Comparison of ENCODE assay signal across 4 cellular contexts in genomic region chr4:75457365-75457764, GRCh38.
TF ChIP-seq lines count a peak whose summit lies in the region.

No MANE protein-coding gene starts in this region.

TF ChIP-seq in HepG2, 621 proteins besides CTCF, POLR2A, EP300 and RAD21:
- no peak for TF ChIP-seq NPAS2 (CRISPR knock-in tag; IDR thresholded peaks at IDR 0.05; ENCODE audit: borderline replicate concordance)
- TF ChIP-seq MAFK (conservative IDR thresholded peaks at IDR 0.05 in 1 of 2, IDR thresholded peaks at IDR 0.05 in 1 of 2; ENCODE audit: low read length in 2 of 2): peak; percentile 80 to 88
- TF ChIP-seq MAFF (IDR thresholded peaks at IDR 0.05; ENCODE audit: low read depth, low read length): peak; percentile 73

TF ChIP-seq in A549, 52 proteins besides CTCF, POLR2A, EP300 and RAD21:
- TF ChIP-seq FOXS1 (CRISPR knock-in tag; IDR thresholded peaks at IDR 0.05) (no peak), ESRRA (IDR thresholded peaks at IDR 0.05; ENCODE audit: borderline replicate concordance, low read length) (no peak), MAFK (IDR thresholded peaks at IDR 0.05; ENCODE audit: partially characterized antibody) (peak; percentile 68), ATOH8 (CRISPR knock-in tag; IDR thresholded peaks at IDR 0.05; ENCODE audit: low read depth) (no peak)

TF ChIP-seq in IMR-90, 13 proteins besides CTCF, POLR2A, EP300 and RAD21:
- TF ChIP-seq RCOR1 (IDR thresholded peaks at IDR 0.05; ENCODE audit: insufficient replicate concordance, low read length) (no peak), MAFK (IDR thresholded peaks at IDR 0.05; ENCODE audit: low read depth, low read length) (peak; percentile 83)

TF ChIP-seq in K562, 482 proteins besides CTCF, POLR2A, EP300 and RAD21:
- TF ChIP-seq MAFK (IDR thresholded peaks at IDR 0.05; ENCODE audit: low read length): peak; percentile 37; the same call in 1 of the 2 replicates
- TF ChIP-seq ELK3 (CRISPR knock-in tag; IDR thresholded peaks at IDR 0.05): no peak
- no peak for TF ChIP-seq KLF13 (tag; IDR thresholded peaks at IDR 0.05; ENCODE audit: borderline replicate concordance, low read depth)
- no peak for TF ChIP-seq RAD51 (IDR thresholded peaks at IDR 0.05; ENCODE audit: borderline replicate concordance, low read depth)
- peak; percentile 35; the same call in 1 of the 2 replicates for TF ChIP-seq MAFF (IDR thresholded peaks at IDR 0.05; ENCODE audit: low read length)
- TF ChIP-seq ZNF77 (CRISPR knock-in tag; IDR thresholded peaks at IDR 0.05): no peak
- peak; percentile 53; the same call in 1 of the 2 replicates for TF ChIP-seq C11orf30 (IDR thresholded peaks at IDR 0.05; ENCODE audit: low read depth)
- peak; percentile 84 for TF ChIP-seq ZNF316 (IDR thresholded peaks at IDR 0.05)
- TF ChIP-seq BDP1 (IDR thresholded peaks at IDR 0.05; ENCODE audit: insufficient read depth, insufficient read length): no peak
- TF ChIP-seq MAFG (tag; conservative IDR thresholded peaks at IDR 0.05): peak; percentile 43
